Comparison of ENCODE assay signal across 23 cellular contexts in the genomic region with DNA sequence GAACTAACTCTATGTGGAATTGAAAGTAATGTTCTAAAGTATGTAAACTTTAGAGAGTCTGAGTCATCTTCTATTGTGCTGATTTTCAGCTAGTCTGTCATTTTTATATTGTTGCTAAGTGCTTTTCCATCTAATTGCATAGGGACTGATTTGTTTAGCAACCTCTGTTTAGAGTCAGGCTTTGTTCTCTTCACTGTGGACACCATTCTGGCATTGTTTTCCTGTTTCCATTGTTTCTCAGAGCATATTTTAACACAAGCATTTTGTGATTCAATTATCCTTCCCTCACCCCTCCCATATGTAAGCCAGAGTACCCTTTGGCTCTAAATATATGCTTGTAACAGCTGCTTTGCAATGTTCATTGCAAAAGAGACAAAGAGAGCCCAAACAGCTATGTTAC.
DNase-seq lines count a peak whose midpoint lies in the region.
"Had no signal": no experiment of that assay in that cellular context is flagged by ENCODE, and none has a peak within 500 bp of the region (broad histone marks: within the 10 kb centered on the region; RNA-seq: fewer than 3 reads in every experiment).

No MANE protein-coding gene starts in this region.

- no peaks in the 10 kb centered on the region for H3K79me1 ChIP-seq in neuronal stem cell (ENCODE audit: low read depth, low read length)

- H3K4me3 ChIP-seq in neuronal stem cell (ENCODE audit: low read length in 2 of 2): no peak overlapping the region
- H3K4me3 ChIP-seq: A549, esophagus squamous epithelium, GM23248 had no signal

- H2AK5ac ChIP-seq in neuronal stem cell (ENCODE audit: low read depth, low read length): no peak overlapping the region

- no peaks in the 10 kb centered on the region for H3K36me3 ChIP-seq in neuronal stem cell (replicated peaks in 1 of 2; ENCODE audit: control insufficient read depth in 2 of 2, insufficient read depth in 2 of 2, low read length in 2 of 2)
- H3K36me3 ChIP-seq: brain microvascular endothelial cell, esophagus squamous epithelium, heart left ventricle had no signal

- H4K91ac ChIP-seq in neuronal stem cell (ENCODE audit: low read depth, low read length, poor library complexity): no peak overlapping the region

- H3K4ac ChIP-seq in neuronal stem cell (ENCODE audit: low read length): no peak overlapping the region

- DNase-seq in NCI-H345 (lab: John Stamatoyannopoulos, UW) (peak; percentile 23), NCI-H345 treated with DMSO at 0.1 percent for 48 hours (lab: John Stamatoyannopoulos, UW; ENCODE audit: unreplicated experiment) (no peak), NCI-H2227 (lab: John Stamatoyannopoulos, UW; ENCODE audit: unreplicated experiment) (peak; percentile 16), dermis blood vessel endothelial cell (peak; percentile 42), neuronal stem cell (ENCODE audit: low spot score) (peak; percentile 2), cortex of kidney (lab: John Stamatoyannopoulos, UW) (no peak), amygdala (lab: John Stamatoyannopoulos, UW) (no peak)
- no peak for DNase-seq in stimulated activated CD4-positive, alpha-beta T cell treated with anti-CD3 and anti-CD28 coated beads, Interleukin-15, amount 100 ng/mL, for 24 hours
- DNase-seq: activated B cell treated with CpG ODN at 0.5 μM for 24 hours; activated CD4-positive, alpha-beta T cell treated with anti-CD3 and anti-CD28 coated beads, Interleukin-2, amount 50 U/mL, for 48 hours; activated effector memory CD4-positive, alpha-beta T cell treated with Interleukin-2 at 50 U/mL for 16 hours; activated naive CD8-positive, alpha-beta T cell treated with anti-CD3 and anti-CD28 coated beads, Interleukin-2, amount 10 ng/mL, durations not matched to agents 7 days and 5 days; brain microvascular endothelial cell; effector memory CD8-positive, alpha-beta T cell; esophagus squamous epithelium; GM23248; heart left ventricle; NCI-H1105; NCI-H446 treated with DMSO at 0.1 percent for 48 hours; posterior cingulate gyrus; stimulated activated CD4-positive, alpha-beta T cell treated with anti-CD3 and anti-CD28 coated beads, Interleukin-1b, Interleukin-23, amount 100 ng/mL, for 48 hours; substantia nigra had no signal

- no peaks in the 10 kb centered on the region for H3K27me3 ChIP-seq in neuronal stem cell (ENCODE audit: control insufficient read depth in 3 of 3, insufficient read depth in 3 of 3, low read depth in 1 of 3, low read length in 3 of 3)
- H3K27me3 ChIP-seq: brain microvascular endothelial cell, esophagus squamous epithelium, heart left ventricle had no signal

- H3K23ac ChIP-seq in neuronal stem cell (ENCODE audit: low read depth, low read length, poor library complexity): no peak overlapping the region

- H3K9ac ChIP-seq in neuronal stem cell (ENCODE audit: low read depth, low read length, poor library complexity): no peak overlapping the region
- H3K9ac ChIP-seq: GM23248 had no signal

- no peak overlapping the region for H2AFZ ChIP-seq in neuronal stem cell (ENCODE audit: low read length)
- H2AFZ ChIP-seq: GM23248 had no signal

- no peak overlapping the region for H3K14ac ChIP-seq in neuronal stem cell (ENCODE audit: low read length)

- H3K4me2 ChIP-seq in neuronal stem cell (ENCODE audit: insufficient read depth, low read length, poor library complexity, severe bottlenecking): no peak overlapping the region
- H3K4me2 ChIP-seq: A549 had no signal

- H3K4me1 ChIP-seq in neuronal stem cell (ENCODE audit: control insufficient read depth in 2 of 2, insufficient read depth in 1 of 2, low read depth in 1 of 2, low read length in 2 of 2): peaks cover 0 to 6% of the 10 kb centered on the region in 2 donors
- H3K4me1 ChIP-seq: A549 had no signal

- no peaks in the 10 kb centered on the region for H3K9me3 ChIP-seq in neuronal stem cell (replicated peaks in 1 of 2; ENCODE audit: control insufficient read depth in 2 of 2, insufficient read depth in 1 of 2, low read depth in 1 of 2, low read length in 2 of 2)
- H3K9me3 ChIP-seq: A549 had no signal

- H4K8ac ChIP-seq in neuronal stem cell (ENCODE audit: low read depth, low read length): no peak overlapping the region

- H3K18ac ChIP-seq in neuronal stem cell (ENCODE audit: low read length): no peak overlapping the region

- no peak overlapping the region for H2BK5ac ChIP-seq in neuronal stem cell (ENCODE audit: low read length)

- no peak overlapping the region for H2BK15ac ChIP-seq in neuronal stem cell (ENCODE audit: low read length)

- H2BK120ac ChIP-seq in neuronal stem cell (ENCODE audit: low read depth, low read length): no peak overlapping the region

- no peak overlapping the region for H2BK12ac ChIP-seq in neuronal stem cell (ENCODE audit: low read length)

- H3K27ac ChIP-seq in neuronal stem cell (replicated peaks; ENCODE audit: low read length): no peak overlapping the region
- H3K27ac ChIP-seq: A549, brain microvascular endothelial cell, esophagus squamous epithelium, GM23248 had no signal

Comparison
In these comparisons a context has a peak if more than half of its experiments do, and no peak if none do; other contexts are left out.
1. DNase-seq: peak in NCI-H345 (single experiment), NCI-H2227 (single experiment), dermis blood vessel endothelial cell (single experiment) and neuronal stem cell (single experiment); none in NCI-H345 treated with DMSO at 0.1 percent for 48 hours (single experiment), cortex of kidney (single experiment), stimulated activated CD4-positive, alpha-beta T cell treated with anti-CD3 and anti-CD28 coated beads, Interleukin-15, amount 100 ng/mL, for 24 hours (single experiment) and amygdala (0 of 56).